Comparison of ENCODE assay signal across 29 cellular contexts in genomic region chr1:147452809-147453208, GRCh38.
"Had no signal": no experiment of that assay in that cellular context is flagged by ENCODE, and none has a peak within 500 bp of the region (broad histone marks: within the 10 kb centered on the region; RNA-seq: fewer than 3 reads in every experiment).

No MANE protein-coding gene starts in this region.

- H3K9me3 ChIP-seq: colonic mucosa, esophagus squamous epithelium, gastrocnemius medialis, gastroesophageal sphincter, heart left ventricle had no signal

- H3K4me1 Mint-ChIP-seq: endodermal cell had no signal

- H3K4me3 Mint-ChIP-seq: dendritic cell treated with granulocyte-macrophage colony-stimulating factor and Interleukin-4, amounts not matched to agents 40 ng/mL and 50 ng/mL, for 4 days; effector memory CD8-positive, alpha-beta T cell; endodermal cell had no signal

- H3K27ac ChIP-seq: colonic mucosa, coronary artery, dorsolateral prefrontal cortex, epithelial cell of prostate, esophagus muscularis mucosa, esophagus squamous epithelium, foreskin keratinocyte, gastrocnemius medialis, gastroesophageal sphincter, heart left ventricle, heart right ventricle had no signal

- H3K9me3 Mint-ChIP-seq: dendritic cell treated with granulocyte-macrophage colony-stimulating factor and Interleukin-4, amounts not matched to agents 40 ng/mL and 50 ng/mL, for 4 days; effector memory CD8-positive, alpha-beta T cell; endodermal cell had no signal

- H3K27me3 ChIP-seq: colonic mucosa, esophagus muscularis mucosa, foreskin keratinocyte, gastrocnemius medialis, gastroesophageal sphincter, heart left ventricle, heart right ventricle had no signal

- H3K36me3 ChIP-seq: colonic mucosa, esophagus muscularis mucosa, esophagus squamous epithelium, gastrocnemius medialis, gastroesophageal sphincter, heart left ventricle, heart right ventricle had no signal

- ATAC-seq: effector memory CD8-positive, alpha-beta T cell; esophagus mucosa; foreskin keratinocyte; gastrocnemius medialis; gastroesophageal sphincter; heart left ventricle; heart right ventricle had no signal

- FAIRE-seq: colon, endometrium, endothelial cell of umbilical vein, frontal cortex had no signal

- H3K4me3 ChIP-seq: colonic mucosa, coronary artery, dorsolateral prefrontal cortex, esophagus muscularis mucosa, esophagus squamous epithelium, gastrocnemius medialis, gastroesophageal sphincter, heart left ventricle, heart right ventricle had no signal

- H3K27me3 Mint-ChIP-seq: dendritic cell treated with granulocyte-macrophage colony-stimulating factor and Interleukin-4, amounts not matched to agents 40 ng/mL and 50 ng/mL, for 4 days had no signal

- DNase-seq: colonic mucosa; cortex of kidney; dermis blood vessel endothelial cell; dorsolateral prefrontal cortex; effector CD4-positive, alpha-beta T cell; effector CD8-positive, alpha-beta T cell; effector memory CD4-positive, alpha-beta T cell; effector memory CD8-positive, alpha-beta T cell; endodermal cell; erythroblast; esophagus squamous epithelium; foreskin fibroblast; foreskin keratinocyte; foreskin melanocyte; gastrocnemius medialis; glutamatergic neuron; head of caudate nucleus; heart left ventricle; heart right ventricle had no signal

- H3K27ac Mint-ChIP-seq: dendritic cell treated with granulocyte-macrophage colony-stimulating factor and Interleukin-4, amounts not matched to agents 40 ng/mL and 50 ng/mL, for 4 days; effector memory CD8-positive, alpha-beta T cell; endodermal cell had no signal

- H3K4me1 ChIP-seq: colonic mucosa, esophagus muscularis mucosa, esophagus squamous epithelium, foreskin keratinocyte, gastrocnemius medialis, gastroesophageal sphincter, heart left ventricle, heart right ventricle had no signal
